ENCODE assay signal across 28 cellular contexts in the genomic region with DNA sequence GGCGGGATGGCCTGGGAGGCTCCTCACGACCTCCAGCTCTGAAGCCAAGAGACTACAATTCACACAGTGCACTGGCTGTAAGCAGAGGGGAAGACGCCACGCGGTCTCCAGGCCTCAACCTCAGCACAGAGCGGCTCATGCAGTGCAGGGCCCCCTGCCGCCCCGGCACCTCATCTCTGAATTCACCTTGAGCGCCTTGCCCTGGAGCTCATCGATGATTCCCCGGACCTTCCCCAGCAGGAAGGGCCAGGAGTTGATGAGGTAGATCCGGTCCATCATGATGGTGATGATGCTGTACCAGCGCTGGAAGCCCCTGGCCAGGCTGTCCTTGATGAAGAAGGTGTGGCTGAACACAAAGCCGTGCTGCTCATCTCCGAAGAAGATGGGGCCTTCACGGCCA.
"Had no signal": no experiment of that assay in that cellular context is flagged by ENCODE, and none has a peak within 500 bp of the region (broad histone marks: within the 10 kb centered on the region; RNA-seq: fewer than 3 reads in every experiment).

No MANE protein-coding gene starts in this region.

- DNase-seq: activated CD4-positive, alpha-beta memory T cell treated with anti-CD3 and anti-CD28 coated beads for 36 hours; activated CD4-positive, alpha-beta T cell treated with anti-CD3 and anti-CD28 coated beads for 36 hours; activated CD4-positive, alpha-beta T cell treated with anti-CD3 and anti-CD28 coated beads, Interleukin-2, amount 10 ng/mL, durations not matched to agents 24 days and 14 days; activated CD4-positive, CD25-positive, alpha-beta regulatory T cell; activated CD4-positive, CD25-positive, alpha-beta regulatory T cell treated with anti-CD3 and anti-CD28 coated beads, Interleukin-2, amount 50 U/mL, for 72 hours; activated CD8-positive, alpha-beta memory T cell treated with anti-CD3 and anti-CD28 coated beads, Interleukin-2, amount 10 ng/mL, durations not matched to agents 7 days and 5 days; activated CD8-positive, alpha-beta memory T cell treated with anti-CD3 and anti-CD28 coated beads, Interleukin-2, amount 50 U/mL, for 4 hours; activated CD8-positive, alpha-beta T cell treated with anti-CD3 and anti-CD28 coated beads, Interleukin-2, amount 10 ng/mL, durations not matched to agents 7 days and 5 days; activated effector memory CD4-positive, alpha-beta T cell treated with Interleukin-2 at 50 U/mL for 16 hours; activated naive CD4-positive, alpha-beta T cell treated with anti-CD3 and anti-CD28 coated beads for 36 hours; activated T-cell treated with anti-CD3 and anti-CD28 coated beads, Interleukin-2, amount 50 U/mL, for 1 hour; amniotic stem cell; anterior cingulate cortex; brain microvascular endothelial cell; dorsolateral prefrontal cortex; effector memory CD4-positive, alpha-beta T cell; foreskin fibroblast; SW 1271; T-cell; T1000 had no signal

- H3K27ac Mint-ChIP-seq: activated CD4-positive, alpha-beta memory T cell treated with anti-CD3 and anti-CD28 coated beads for 36 hours; activated CD4-positive, alpha-beta T cell treated with anti-CD3 and anti-CD28 coated beads for 36 hours; activated CD4-positive, alpha-beta T cell treated with anti-CD3 and anti-CD28 coated beads, Interleukin-2, amount 10 ng/mL, durations not matched to agents 24 days and 14 days; activated CD8-positive, alpha-beta memory T cell treated with anti-CD3 and anti-CD28 coated beads, Interleukin-2, amount 10 ng/mL, durations not matched to agents 7 days and 5 days; activated CD8-positive, alpha-beta T cell treated with anti-CD3 and anti-CD28 coated beads, Interleukin-2, amount 10 ng/mL, durations not matched to agents 7 days and 5 days; activated naive CD4-positive, alpha-beta T cell treated with anti-CD3 and anti-CD28 coated beads for 36 hours; activated naive CD8-positive, alpha-beta T cell; dendritic cell treated with granulocyte-macrophage colony-stimulating factor and Interleukin-4, amounts not matched to agents 40 ng/mL and 50 ng/mL, for 4 days; endodermal cell; T-cell; T-helper 1 cell treated with Interleukin-12 subunit alpha and Interleukin-12 subunit beta and Interleukin-4 antibody, amounts not matched to agents 30 μg/mL and 1 μg/mL, for 36 hours had no signal

- H3K36me3 Mint-ChIP-seq: activated naive CD8-positive, alpha-beta T cell had no signal

- H3K27me3 Mint-ChIP-seq: activated CD4-positive, alpha-beta memory T cell treated with anti-CD3 and anti-CD28 coated beads for 36 hours; activated CD4-positive, alpha-beta T cell treated with anti-CD3 and anti-CD28 coated beads for 36 hours; activated CD4-positive, alpha-beta T cell treated with anti-CD3 and anti-CD28 coated beads, Interleukin-2, amount 10 ng/mL, durations not matched to agents 24 days and 14 days; activated CD8-positive, alpha-beta memory T cell treated with anti-CD3 and anti-CD28 coated beads, Interleukin-2, amount 10 ng/mL, durations not matched to agents 7 days and 5 days; activated naive CD8-positive, alpha-beta T cell; activated T-helper 17 cell treated with anti-CD3 and anti-CD28 coated beads, Interleukin-2, amount 50 U/mL, for 72 hours; central memory CD8-positive, alpha-beta T cell; dendritic cell treated with granulocyte-macrophage colony-stimulating factor and Interleukin-4, amounts not matched to agents 40 ng/mL and 50 ng/mL, for 4 days; T-cell had no signal

- ATAC-seq: activated CD4-positive, alpha-beta T cell treated with anti-CD3 and anti-CD28 coated beads for 36 hours; activated CD8-positive, alpha-beta memory T cell treated with anti-CD3 and anti-CD28 coated beads, Interleukin-2, amount 10 ng/mL, durations not matched to agents 7 days and 5 days; activated CD8-positive, alpha-beta T cell treated with anti-CD3 and anti-CD28 coated beads, Interleukin-2, amount 10 ng/mL, durations not matched to agents 7 days and 5 days; activated T-helper 17 cell treated with anti-CD3 and anti-CD28 coated beads, Interleukin-2, amount 50 U/mL, for 72 hours; esophagus mucosa; T-cell had no signal

- H3K27ac ChIP-seq: brain microvascular endothelial cell, coronary artery had no signal

- H3K9me3 Mint-ChIP-seq: activated CD4-positive, alpha-beta memory T cell treated with anti-CD3 and anti-CD28 coated beads for 36 hours; activated CD4-positive, alpha-beta T cell treated with anti-CD3 and anti-CD28 coated beads, Interleukin-2, amount 10 ng/mL, durations not matched to agents 24 days and 14 days; activated naive CD4-positive, alpha-beta T cell treated with anti-CD3 and anti-CD28 coated beads for 36 hours; activated T-helper 17 cell treated with anti-CD3 and anti-CD28 coated beads, Interleukin-2, amount 50 U/mL, for 72 hours; central memory CD8-positive, alpha-beta T cell; dendritic cell treated with granulocyte-macrophage colony-stimulating factor and Interleukin-4, amounts not matched to agents 40 ng/mL and 50 ng/mL, for 4 days; endodermal cell; T-cell; T-helper 1 cell treated with Interleukin-12 subunit alpha and Interleukin-12 subunit beta and Interleukin-4 antibody, amounts not matched to agents 30 μg/mL and 1 μg/mL, for 36 hours had no signal

- H3K27me3 ChIP-seq: brain microvascular endothelial cell, dorsolateral prefrontal cortex had no signal

- H3K4me1 Mint-ChIP-seq: activated CD4-positive, alpha-beta T cell treated with anti-CD3 and anti-CD28 coated beads for 36 hours; activated CD4-positive, alpha-beta T cell treated with anti-CD3 and anti-CD28 coated beads, Interleukin-2, amount 10 ng/mL, durations not matched to agents 24 days and 14 days; activated CD8-positive, alpha-beta memory T cell treated with anti-CD3 and anti-CD28 coated beads, Interleukin-2, amount 10 ng/mL, durations not matched to agents 7 days and 5 days; activated T-helper 17 cell treated with anti-CD3 and anti-CD28 coated beads, Interleukin-2, amount 50 U/mL, for 72 hours; endodermal cell; T-cell had no signal

- H3K4me3 Mint-ChIP-seq: activated CD4-positive, alpha-beta memory T cell treated with anti-CD3 and anti-CD28 coated beads for 36 hours; activated CD4-positive, alpha-beta T cell treated with anti-CD3 and anti-CD28 coated beads for 36 hours; activated CD4-positive, alpha-beta T cell treated with anti-CD3 and anti-CD28 coated beads, Interleukin-2, amount 10 ng/mL, durations not matched to agents 24 days and 14 days; activated CD8-positive, alpha-beta memory T cell treated with anti-CD3 and anti-CD28 coated beads, Interleukin-2, amount 10 ng/mL, durations not matched to agents 7 days and 5 days; activated CD8-positive, alpha-beta T cell treated with anti-CD3 and anti-CD28 coated beads, Interleukin-2, amount 10 ng/mL, durations not matched to agents 7 days and 5 days; activated naive CD4-positive, alpha-beta T cell treated with anti-CD3 and anti-CD28 coated beads for 36 hours; activated naive CD8-positive, alpha-beta T cell; activated T-helper 17 cell treated with anti-CD3 and anti-CD28 coated beads, Interleukin-2, amount 50 U/mL, for 72 hours; central memory CD8-positive, alpha-beta T cell; dendritic cell treated with granulocyte-macrophage colony-stimulating factor and Interleukin-4, amounts not matched to agents 40 ng/mL and 50 ng/mL, for 4 days; endodermal cell; T-cell; T-helper 1 cell treated with Interleukin-12 subunit alpha and Interleukin-12 subunit beta and Interleukin-4 antibody, amounts not matched to agents 30 μg/mL and 1 μg/mL, for 36 hours had no signal

- H3K4me3 ChIP-seq: coronary artery, dorsolateral prefrontal cortex had no signal
